In the genomic region with DNA sequence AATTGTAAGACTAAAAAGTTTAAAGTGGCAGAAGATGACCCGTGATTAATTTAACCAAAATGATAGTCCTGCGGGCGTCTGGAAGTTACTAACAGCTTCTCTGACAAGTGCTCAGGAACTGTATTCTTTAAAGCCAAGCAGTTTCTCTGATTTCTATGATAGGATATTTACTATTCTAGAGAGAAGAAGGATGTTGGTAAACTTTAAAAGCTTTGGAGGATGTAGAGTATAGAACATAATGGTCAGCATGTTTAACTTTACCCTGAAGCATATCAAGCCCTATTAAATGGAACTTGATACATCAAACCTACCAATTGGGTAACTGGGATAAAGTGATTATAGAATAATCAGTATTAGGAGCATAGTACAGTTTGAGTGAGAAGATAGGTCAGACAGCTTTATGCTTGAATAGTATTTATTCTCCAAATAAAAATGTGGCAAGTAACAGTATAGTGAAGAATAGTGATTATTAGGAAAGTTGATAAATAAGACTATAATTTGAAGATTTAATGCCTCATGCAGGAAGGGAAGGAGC, we compare ENCODE assay signal across 8 cellular contexts. TPM values are rescaled to one million over a fixed set of nuclear protein-coding genes. Genes with fewer than 3 reads are reported as not detected.
DNase-seq lines count a peak whose midpoint lies in the region; ATAC-seq and TF ChIP-seq lines count a peak whose summit lies in the region.

No MANE protein-coding gene starts in this region.

- H3K9me3 ChIP-seq in heart left ventricle, result no peaks in the 10 kb centered on the region
- H3K9me3 ChIP-seq in upper lobe of right lung, result no peaks in the 10 kb centered on the region

- peak overlapping the region; percentile 94 for H3K27ac Mint-ChIP-seq in activated naive CD8-positive, alpha-beta T cell treated with anti-CD3 and anti-CD28 coated beads, Interleukin-2, amount 50 U/mL, for 24 hours
- peak overlapping the region; percentile 64 for H3K27ac Mint-ChIP-seq in memory B cell

- no peak for TF ChIP-seq POLR2A in heart left ventricle (IDR thresholded peaks at IDR 0.05)

- H3K36me3 Mint-ChIP-seq in activated naive CD8-positive, alpha-beta T cell treated with anti-CD3 and anti-CD28 coated beads, Interleukin-2, amount 50 U/mL, for 24 hours (ENCODE audit: low read depth), result no peaks in the 10 kb centered on the region
- no peaks in the 10 kb centered on the region for H3K36me3 Mint-ChIP-seq in memory B cell

- H3K4me1 ChIP-seq in heart left ventricle (peaks cover 0 to 79% (median 39%) of the 10 kb centered on the region in 12 donors), upper lobe of right lung (peaks cover 56% of the 10 kb centered on the region)

- H3K27me3 Mint-ChIP-seq in activated naive CD8-positive, alpha-beta T cell treated with anti-CD3 and anti-CD28 coated beads, Interleukin-2, amount 50 U/mL, for 24 hours, result no peaks in the 10 kb centered on the region
- H3K27me3 Mint-ChIP-seq in memory B cell, result no peaks in the 10 kb centered on the region

- 6 to 8% (median 7%) methylated on average over 3 of the region's 3 CpGs for WGBS in heart left ventricle, 4 donors

- peak overlapping the region in 8 of 12 donors; percentile 4 to 97 (median 86) for H3K27ac ChIP-seq in heart left ventricle
- H3K27ac ChIP-seq in upper lobe of right lung, result peak overlapping the region; percentile 92

- H3K36me3 ChIP-seq in heart left ventricle, result no peaks in the 10 kb centered on the region
- no peaks in the 10 kb centered on the region for H3K36me3 ChIP-seq in upper lobe of right lung

- H3K27me3 ChIP-seq in heart left ventricle (no peaks in the 10 kb centered on the region), upper lobe of right lung (no peaks in the 10 kb centered on the region)

- DNase-seq in heart left ventricle, result no peak
- DNase-seq in left ventricle myocardium superior, result no peak
- no peak for DNase-seq in activated naive CD8-positive, alpha-beta T cell treated with anti-CD3 and anti-CD28 coated beads, Interleukin-2, amount 50 U/mL, for 24 hours
- DNase-seq in memory B cell (ENCODE audit: low spot score in 2 of 2), result no peak
- no peak for DNase-seq in upper lobe of right lung
- DNase-seq in NCI-H526 (lab: John Stamatoyannopoulos, UW), result no peak
- DNase-seq in NOMO-1 treated with dmso at 0.1 percent for 144 hours (lab: John Stamatoyannopoulos, UW; ENCODE audit: unreplicated experiment), result no peak

- TF ChIP-seq CTCF in heart left ventricle (IDR thresholded peaks at IDR 0.05), result no peak
- TF ChIP-seq CTCF in upper lobe of right lung (IDR thresholded peaks at IDR 0.05), result no peak

- H3K4me1 Mint-ChIP-seq in activated naive CD8-positive, alpha-beta T cell treated with anti-CD3 and anti-CD28 coated beads, Interleukin-2, amount 50 U/mL, for 24 hours, result peaks cover 73% of the 10 kb centered on the region
- peaks cover 41% of the 10 kb centered on the region for H3K4me1 Mint-ChIP-seq in memory B cell

- ATAC-seq in heart left ventricle (no peak), left ventricle myocardium superior (no peak), memory B cell (ENCODE audit: low read depth) (no peak), upper lobe of right lung (no peak), HG03378 (IDR thresholded peaks at IDR 0.05; ENCODE audit: unreplicated experiment) (no peak)
- ATAC-seq in activated naive CD8-positive, alpha-beta T cell treated with anti-CD3 and anti-CD28 coated beads, Interleukin-2, amount 50 U/mL, for 24 hours, result no peak

- H3K9me3 Mint-ChIP-seq in activated naive CD8-positive, alpha-beta T cell treated with anti-CD3 and anti-CD28 coated beads, Interleukin-2, amount 50 U/mL, for 24 hours, result no peaks in the 10 kb centered on the region
- H3K9me3 Mint-ChIP-seq in memory B cell, result no peaks in the 10 kb centered on the region

- H3K4me3 ChIP-seq in heart left ventricle (peak overlapping the region in 11 of 12 donors; percentile 61 to 93 (median 81)), upper lobe of right lung (peak overlapping the region; percentile 83)

- intact Hi-C loops in heart left ventricle (cut with DNase I), result loop anchor here in 6 of 10 donors (5.0 to 10.0 kb wide), 10 partner anchors 45 to 545 kb away; a partner anchor contains a TSS
- intact Hi-C loops in left ventricle myocardium superior (cut with micrococcal nuclease), result no loop called here
- intact Hi-C loops in upper lobe of right lung (cut with DNase I), result no loop called here

- peak overlapping the region; percentile 92 for H3K4me3 Mint-ChIP-seq in activated naive CD8-positive, alpha-beta T cell treated with anti-CD3 and anti-CD28 coated beads, Interleukin-2, amount 50 U/mL, for 24 hours
- H3K4me3 Mint-ChIP-seq in memory B cell, result peak overlapping the region; percentile 72

RNA-seq across cellular contexts. Expression of a gene that starts 1.8 kb away (rescaled TPM):
- 10 to 100 TPM in 4 of 9 donors, 1 to 10 TPM in 5; 7.5 to 17.3 (median 9.9) TPM for total RNA-seq in heart left ventricle
- 1 to 10 TPM; 4.6 to 6.7 TPM for polyA plus RNA-seq in heart left ventricle
- total RNA-seq in left ventricle myocardium superior, result 12.5 TPM
- 36.7 TPM for total RNA-seq in upper lobe of right lung

Comparison
In these comparisons a context has a peak if more than half of its experiments do, and no peak if none do; other contexts are left out.
1. intact Hi-C loops: an anchor here in heart left ventricle (5.0 to 10.0 kb wide); none called in left ventricle myocardium superior and upper lobe of right lung.